ENCODE assay signal across 20 cellular contexts in the genomic region with DNA sequence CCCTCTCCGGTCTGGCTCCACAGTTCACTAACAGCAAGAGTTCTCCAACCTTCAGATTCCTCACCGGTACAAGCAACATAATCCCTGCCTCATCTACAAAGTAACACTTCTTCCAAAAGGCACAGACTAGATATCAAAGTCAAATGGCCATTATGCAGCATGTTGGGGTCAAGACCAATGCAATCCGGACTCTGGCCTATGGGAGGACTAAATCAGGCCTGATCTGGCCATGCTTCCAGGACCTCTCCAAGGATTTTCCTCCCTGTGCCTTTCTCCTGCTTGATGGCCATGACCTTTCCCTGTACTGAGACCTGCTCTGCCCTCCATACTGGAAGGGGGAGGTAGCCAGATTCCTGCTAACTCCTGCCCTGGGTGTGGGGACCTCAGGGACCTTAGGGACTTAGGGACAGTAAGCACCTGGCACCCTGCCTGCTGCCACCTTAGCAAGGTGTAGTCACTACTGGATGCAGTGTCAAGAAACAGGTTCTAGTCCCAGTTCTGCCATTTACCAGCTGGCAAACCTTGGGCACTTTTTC. TPM values are rescaled to one million over a fixed set of nuclear protein-coding genes. Genes with fewer than 3 reads are reported as not detected.
A peak's percentile ranks its signal among the peaks of the same experiment; 100 is the strongest.
DNase-seq lines count a peak whose midpoint lies in the region; ATAC-seq and TF ChIP-seq lines count a peak whose summit lies in the region.
"Had no signal": no experiment of that assay in that cellular context is flagged by ENCODE, and none has a peak within 500 bp of the region (broad histone marks: within the 10 kb centered on the region; RNA-seq: fewer than 3 reads in every experiment).

No MANE protein-coding gene starts in this region.

- intact Hi-C loops in natural killer cell (cut with micrococcal nuclease) (loop anchor here (2.0 kb wide), 1 partner anchor 13 kb away; no protein-coding TSS in a partner anchor), vagina (cut with DNase I) (no loop called here)
- intact Hi-C loops in dendritic cell treated with granulocyte-macrophage colony-stimulating factor and Interleukin-4, amounts not matched to agents 40 ng/mL and 50 ng/mL, for 4 days (cut with micrococcal nuclease) = loop anchor here (10.0 kb wide), 1 partner anchor 65 kb away; the partner anchor contains the start of gene RNF215

- peaks cover 72 to 92% of the 10 kb centered on the region in 2 donors for H3K4me1 Mint-ChIP-seq in natural killer cell
- H3K4me1 Mint-ChIP-seq in natural killer cell treated with Interleukin-12 subunit alpha and Interleukin-12 subunit beta and Interleukin-15 and Interleukin-18, amount 100 ng/mL, for 72 hours (ENCODE audit: low read depth in 2 of 2) = peaks cover 64 to 71% of the 10 kb centered on the region in 2 donors
- H3K4me1 Mint-ChIP-seq in dendritic cell treated with granulocyte-macrophage colony-stimulating factor and Interleukin-4, amounts not matched to agents 40 ng/mL and 50 ng/mL, for 4 days (ENCODE audit: low read depth) = peaks cover 93% of the 10 kb centered on the region

- no peak overlapping the region for H3K4me3 ChIP-seq in vagina
- H3K4me3 ChIP-seq: upper lobe of right lung had no signal

- H3K27me3 ChIP-seq in vagina = no peaks in the 10 kb centered on the region
- H3K27me3 ChIP-seq: upper lobe of right lung had no signal

- TF ChIP-seq POLR2A in vagina (IDR thresholded peaks at IDR 0.05) = no peak

- no peaks in the 10 kb centered on the region for H3K9me3 ChIP-seq in vagina
- H3K9me3 ChIP-seq: upper lobe of right lung had no signal

- peak overlapping the region; percentile 51 for H3K27ac ChIP-seq in vagina

- H3K36me3 Mint-ChIP-seq in natural killer cell = no peaks in the 10 kb centered on the region
- H3K36me3 Mint-ChIP-seq in natural killer cell treated with Interleukin-12 subunit alpha and Interleukin-12 subunit beta and Interleukin-15 and Interleukin-18, amount 100 ng/mL, for 72 hours = no peaks in the 10 kb centered on the region
- peaks cover 80% of the 10 kb centered on the region for H3K36me3 Mint-ChIP-seq in dendritic cell treated with granulocyte-macrophage colony-stimulating factor and Interleukin-4, amounts not matched to agents 40 ng/mL and 50 ng/mL, for 4 days (ENCODE audit: low read depth)

- H3K4me3 Mint-ChIP-seq in natural killer cell = no peak overlapping the region
- no peak overlapping the region for H3K4me3 Mint-ChIP-seq in natural killer cell treated with Interleukin-12 subunit alpha and Interleukin-12 subunit beta and Interleukin-15 and Interleukin-18, amount 100 ng/mL, for 72 hours
- H3K4me3 Mint-ChIP-seq in dendritic cell treated with granulocyte-macrophage colony-stimulating factor and Interleukin-4, amounts not matched to agents 40 ng/mL and 50 ng/mL, for 4 days = no peak overlapping the region
- H3K4me3 Mint-ChIP-seq: activated CD4-positive, alpha-beta T cell treated with anti-CD3 and anti-CD28 coated beads, Interleukin-2, amount 10 ng/mL, durations not matched to agents 24 days and 14 days; brain; nephron progenitor cell; stimulated activated naive CD8-positive, alpha-beta T cell treated with anti-CD3 and anti-CD28 coated beads, Interleukin-15, Interleukin-2, amounts not matched to agents 100 ng/mL and 50 ng/mL, for 24 hours had no signal

- peaks cover 0 to 6% of the 10 kb centered on the region in 2 donors for H3K36me3 ChIP-seq in vagina

- no peak for ATAC-seq in natural killer cell
- no peak for ATAC-seq in natural killer cell treated with Interleukin-12 subunit alpha and Interleukin-12 subunit beta and Interleukin-15 and Interleukin-18, amount 100 ng/mL, for 72 hours
- ATAC-seq: upper lobe of right lung had no signal

- DNase-seq in natural killer cell (no peak), vagina (ENCODE audit: extremely low spot score in 2 of 2) (no peak), epidermal melanocyte (ENCODE audit: insufficient read length, low spot score) (no peak), ureter (ENCODE audit: low spot score) (no peak)
- no peak for DNase-seq in natural killer cell treated with Interleukin-12 subunit alpha and Interleukin-12 subunit beta and Interleukin-15 and Interleukin-18, amount 100 ng/mL, for 72 hours (ENCODE audit: low spot score)
- DNase-seq: activated CD4-positive, alpha-beta T cell treated with anti-CD3 and anti-CD28 coated beads, Interleukin-2, amount 10 ng/mL, durations not matched to agents 24 days and 14 days; activated naive CD4-positive, alpha-beta T cell treated with Interleukin-2 at 50 U/mL for 16 hours; dermis blood vessel endothelial cell; foreskin fibroblast; hypothalamus; islet precursor cell; mesenchymal stem cell; NCI-H1105 treated with DMSO at 0.1 percent for 48 hours; NCI-H2107; NCI-H524; nephron progenitor cell; upper lobe of right lung had no signal

- TF ChIP-seq CTCF in natural killer cell (IDR thresholded peaks at IDR 0.05) (no peak), vagina (IDR thresholded peaks at IDR 0.05) (no peak)

- peaks cover 100% of the 10 kb centered on the region for H3K4me1 ChIP-seq in vagina

- no peaks in the 10 kb centered on the region for H3K9me3 Mint-ChIP-seq in natural killer cell
- no peaks in the 10 kb centered on the region for H3K9me3 Mint-ChIP-seq in natural killer cell treated with Interleukin-12 subunit alpha and Interleukin-12 subunit beta and Interleukin-15 and Interleukin-18, amount 100 ng/mL, for 72 hours
- no peaks in the 10 kb centered on the region for H3K9me3 Mint-ChIP-seq in dendritic cell treated with granulocyte-macrophage colony-stimulating factor and Interleukin-4, amounts not matched to agents 40 ng/mL and 50 ng/mL, for 4 days
- H3K9me3 Mint-ChIP-seq: activated CD4-positive, alpha-beta T cell treated with anti-CD3 and anti-CD28 coated beads, Interleukin-2, amount 10 ng/mL, durations not matched to agents 24 days and 14 days; brain; nephron progenitor cell; stimulated activated naive CD8-positive, alpha-beta T cell treated with anti-CD3 and anti-CD28 coated beads, Interleukin-15, Interleukin-2, amounts not matched to agents 100 ng/mL and 50 ng/mL, for 24 hours had no signal

- no peaks in the 10 kb centered on the region for H3K27me3 Mint-ChIP-seq in natural killer cell (ENCODE audit: low read depth in 2 of 2)
- no peaks in the 10 kb centered on the region for H3K27me3 Mint-ChIP-seq in natural killer cell treated with Interleukin-12 subunit alpha and Interleukin-12 subunit beta and Interleukin-15 and Interleukin-18, amount 100 ng/mL, for 72 hours
- H3K27me3 Mint-ChIP-seq in dendritic cell treated with granulocyte-macrophage colony-stimulating factor and Interleukin-4, amounts not matched to agents 40 ng/mL and 50 ng/mL, for 4 days = no peaks in the 10 kb centered on the region
- H3K27me3 Mint-ChIP-seq: activated CD4-positive, alpha-beta T cell treated with anti-CD3 and anti-CD28 coated beads, Interleukin-2, amount 10 ng/mL, durations not matched to agents 24 days and 14 days; brain; stimulated activated naive CD8-positive, alpha-beta T cell treated with anti-CD3 and anti-CD28 coated beads, Interleukin-15, Interleukin-2, amounts not matched to agents 100 ng/mL and 50 ng/mL, for 24 hours had no signal

- H3K27ac Mint-ChIP-seq in natural killer cell = peak overlapping the region; percentile 13 to 77
- H3K27ac Mint-ChIP-seq in natural killer cell treated with Interleukin-12 subunit alpha and Interleukin-12 subunit beta and Interleukin-15 and Interleukin-18, amount 100 ng/mL, for 72 hours = peak overlapping the region in 1 of 2 donors; percentile 10
- peak overlapping the region; percentile 48 for H3K27ac Mint-ChIP-seq in dendritic cell treated with granulocyte-macrophage colony-stimulating factor and Interleukin-4, amounts not matched to agents 40 ng/mL and 50 ng/mL, for 4 days
- H3K27ac Mint-ChIP-seq: activated CD4-positive, alpha-beta T cell treated with anti-CD3 and anti-CD28 coated beads, Interleukin-2, amount 10 ng/mL, durations not matched to agents 24 days and 14 days; brain; nephron progenitor cell; stimulated activated naive CD8-positive, alpha-beta T cell treated with anti-CD3 and anti-CD28 coated beads, Interleukin-15, Interleukin-2, amounts not matched to agents 100 ng/mL and 50 ng/mL, for 24 hours had no signal

RNA-seq across cellular contexts. Expression of gene TBC1D10A, which starts 6.7 kb away (rescaled TPM):
- total RNA-seq in natural killer cell (10 to 100 TPM; 38.9 to 48.0 (median 47.9) TPM), vagina (51.3 TPM), ureter (40.0 TPM)
- total RNA-seq in natural killer cell treated with Interleukin-12 subunit alpha and Interleukin-12 subunit beta and Interleukin-15 and Interleukin-18, amount 100 ng/mL, for 72 hours = 10 to 100 TPM; 13.9 to 28.3 TPM

RNA-seq across cellular contexts. Expression of gene CASTOR1, which starts 30.8 kb away (rescaled TPM):
- total RNA-seq in natural killer cell = 10 to 100 TPM in 1 of 3 donors, 1 to 10 TPM in 2; 7.0 to 11.9 (median 8.8) TPM
- total RNA-seq in natural killer cell treated with Interleukin-12 subunit alpha and Interleukin-12 subunit beta and Interleukin-15 and Interleukin-18, amount 100 ng/mL, for 72 hours = 1 to 10 TPM; 4.0 to 4.4 TPM
- 51.8 TPM for total RNA-seq in vagina
- 17.5 TPM for total RNA-seq in ureter

RNA-seq across cellular contexts. Expression of gene SF3A1, which starts 36.6 kb away (rescaled TPM):
- total RNA-seq in natural killer cell = 100 to 1,000 TPM; 309 to 340 (median 319) TPM
- 100 to 1,000 TPM; 225 to 301 TPM for total RNA-seq in natural killer cell treated with Interleukin-12 subunit alpha and Interleukin-12 subunit beta and Interleukin-15 and Interleukin-18, amount 100 ng/mL, for 72 hours
- total RNA-seq in vagina = 78.3 TPM
- total RNA-seq in ureter = 193 TPM

RNA-seq across cellular contexts. Expression of gene CCDC157, which starts 36.7 kb away (rescaled TPM):
- total RNA-seq in natural killer cell (1 to 10 TPM; 7.7 to 9.7 (median 8.4) TPM), vagina (4.2 TPM), ureter (3.3 TPM)
- total RNA-seq in natural killer cell treated with Interleukin-12 subunit alpha and Interleukin-12 subunit beta and Interleukin-15 and Interleukin-18, amount 100 ng/mL, for 72 hours = 1 to 10 TPM; 3.3 to 6.8 TPM

RNA-seq across cellular contexts. Expression of gene OSM, which starts 53.4 kb away (rescaled TPM):
- total RNA-seq in natural killer cell (100 to 1,000 TPM in 1 of 3 donors, 10 to 100 TPM in 2; 17.4 to 142 (median 18.1) TPM), vagina (not detected), ureter (0.36 TPM)
- total RNA-seq in natural killer cell treated with Interleukin-12 subunit alpha and Interleukin-12 subunit beta and Interleukin-15 and Interleukin-18, amount 100 ng/mL, for 72 hours = 10 to 100 TPM; 15.5 to 38.7 TPM
- total RNA-seq: dermis blood vessel endothelial cell had no signal
